In genomic region chrX:2608638-2609430, GRCh38 we compare ENCODE assay signal across 1 cellular context.
TF ChIP-seq lines count a peak whose summit lies in the region.

No MANE protein-coding gene starts in this region.

TF ChIP-seq in GM23338, 12 proteins besides CTCF, POLR2A, EP300 and RAD21 (continued from another document):
- TF ChIP-seq, protein P1, sequence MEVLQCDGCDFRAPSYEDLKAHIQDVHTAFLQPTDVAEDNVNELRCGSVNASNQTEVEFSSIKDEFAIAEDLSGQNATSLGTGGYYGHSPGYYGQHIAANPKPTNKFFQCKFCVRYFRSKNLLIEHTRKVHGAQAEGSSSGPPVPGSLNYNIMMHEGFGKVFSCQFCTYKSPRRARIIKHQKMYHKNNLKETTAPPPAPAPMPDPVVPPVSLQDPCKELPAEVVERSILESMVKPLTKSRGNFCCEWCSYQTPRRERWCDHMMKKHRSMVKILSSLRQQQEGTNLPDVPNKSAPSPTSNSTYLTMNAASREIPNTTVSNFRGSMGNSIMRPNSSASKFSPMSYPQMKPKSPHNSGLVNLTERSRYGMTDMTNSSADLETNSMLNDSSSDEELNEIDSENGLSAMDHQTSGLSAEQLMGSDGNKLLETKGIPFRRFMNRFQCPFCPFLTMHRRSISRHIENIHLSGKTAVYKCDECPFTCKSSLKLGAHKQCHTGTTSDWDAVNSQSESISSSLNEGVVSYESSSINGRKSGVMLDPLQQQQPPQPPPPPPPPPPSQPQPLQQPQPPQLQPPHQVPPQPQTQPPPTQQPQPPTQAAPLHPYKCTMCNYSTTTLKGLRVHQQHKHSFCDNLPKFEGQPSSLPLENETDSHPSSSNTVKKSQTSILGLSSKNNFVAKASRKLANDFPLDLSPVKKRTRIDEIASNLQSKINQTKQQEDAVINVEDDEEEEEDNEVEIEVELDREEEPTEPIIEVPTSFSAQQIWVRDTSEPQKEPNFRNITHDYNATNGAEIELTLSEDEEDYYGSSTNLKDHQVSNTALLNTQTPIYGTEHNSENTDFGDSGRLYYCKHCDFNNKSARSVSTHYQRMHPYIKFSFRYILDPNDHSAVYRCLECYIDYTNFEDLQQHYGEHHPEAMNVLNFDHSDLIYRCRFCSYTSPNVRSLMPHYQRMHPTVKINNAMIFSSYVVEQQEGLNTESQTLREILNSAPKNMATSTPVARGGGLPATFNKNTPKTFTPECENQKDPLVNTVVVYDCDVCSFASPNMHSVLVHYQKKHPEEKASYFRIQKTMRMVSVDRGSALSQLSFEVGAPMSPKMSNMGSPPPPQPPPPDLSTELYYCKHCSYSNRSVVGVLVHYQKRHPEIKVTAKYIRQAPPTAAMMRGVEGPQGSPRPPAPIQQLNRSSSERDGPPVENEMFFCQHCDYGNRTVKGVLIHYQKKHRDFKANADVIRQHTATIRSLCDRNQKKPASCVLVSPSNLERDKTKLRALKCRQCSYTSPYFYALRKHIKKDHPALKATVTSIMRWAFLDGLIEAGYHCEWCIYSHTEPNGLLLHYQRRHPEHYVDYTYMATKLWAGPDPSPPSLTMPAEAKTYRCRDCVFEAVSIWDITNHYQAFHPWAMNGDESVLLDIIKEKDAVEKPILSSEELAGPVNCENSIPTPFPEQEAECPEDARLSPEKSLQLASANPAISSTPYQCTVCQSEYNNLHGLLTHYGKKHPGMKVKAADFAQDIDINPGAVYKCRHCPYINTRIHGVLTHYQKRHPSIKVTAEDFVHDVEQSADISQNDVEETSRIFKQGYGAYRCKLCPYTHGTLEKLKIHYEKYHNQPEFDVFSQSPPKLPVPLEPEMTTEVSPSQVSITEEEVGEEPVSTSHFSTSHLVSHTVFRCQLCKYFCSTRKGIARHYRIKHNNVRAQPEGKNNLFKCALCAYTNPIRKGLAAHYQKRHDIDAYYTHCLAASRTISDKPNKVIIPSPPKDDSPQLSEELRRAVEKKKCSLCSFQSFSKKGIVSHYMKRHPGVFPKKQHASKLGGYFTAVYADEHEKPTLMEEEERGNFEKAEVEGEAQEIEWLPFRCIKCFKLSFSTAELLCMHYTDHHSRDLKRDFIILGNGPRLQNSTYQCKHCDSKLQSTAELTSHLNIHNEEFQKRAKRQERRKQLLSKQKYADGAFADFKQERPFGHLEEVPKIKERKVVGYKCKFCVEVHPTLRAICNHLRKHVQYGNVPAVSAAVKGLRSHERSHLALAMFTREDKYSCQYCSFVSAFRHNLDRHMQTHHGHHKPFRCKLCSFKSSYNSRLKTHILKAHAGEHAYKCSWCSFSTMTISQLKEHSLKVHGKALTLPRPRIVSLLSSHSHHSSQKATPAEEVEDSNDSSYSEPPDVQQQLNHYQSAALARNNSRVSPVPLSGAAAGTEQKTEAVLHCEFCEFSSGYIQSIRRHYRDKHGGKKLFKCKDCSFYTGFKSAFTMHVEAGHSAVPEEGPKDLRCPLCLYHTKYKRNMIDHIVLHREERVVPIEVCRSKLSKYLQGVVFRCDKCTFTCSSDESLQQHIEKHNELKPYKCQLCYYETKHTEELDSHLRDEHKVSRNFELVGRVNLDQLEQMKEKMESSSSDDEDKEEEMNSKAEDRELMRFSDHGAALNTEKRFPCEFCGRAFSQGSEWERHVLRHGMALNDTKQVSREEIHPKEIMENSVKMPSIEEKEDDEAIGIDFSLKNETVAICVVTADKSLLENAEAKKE (CRISPR knock-in tag; IDR thresholded peaks at IDR 0.05), result no peak
- TF ChIP-seq NANOG (IDR thresholded peaks at IDR 0.05; ENCODE audit: borderline replicate concordance) (no peak), CREB1 (CRISPR knock-in tag; IDR thresholded peaks at IDR 0.05; ENCODE audit: low read depth) (no peak), ZNF114 (CRISPR knock-in tag; IDR thresholded peaks at IDR 0.05) (no peak), EZH2phosphoT487 (IDR thresholded peaks at IDR 0.05; ENCODE audit: unreplicated experiment) (no peak)
- TF ChIP-seq, protein P2, sequence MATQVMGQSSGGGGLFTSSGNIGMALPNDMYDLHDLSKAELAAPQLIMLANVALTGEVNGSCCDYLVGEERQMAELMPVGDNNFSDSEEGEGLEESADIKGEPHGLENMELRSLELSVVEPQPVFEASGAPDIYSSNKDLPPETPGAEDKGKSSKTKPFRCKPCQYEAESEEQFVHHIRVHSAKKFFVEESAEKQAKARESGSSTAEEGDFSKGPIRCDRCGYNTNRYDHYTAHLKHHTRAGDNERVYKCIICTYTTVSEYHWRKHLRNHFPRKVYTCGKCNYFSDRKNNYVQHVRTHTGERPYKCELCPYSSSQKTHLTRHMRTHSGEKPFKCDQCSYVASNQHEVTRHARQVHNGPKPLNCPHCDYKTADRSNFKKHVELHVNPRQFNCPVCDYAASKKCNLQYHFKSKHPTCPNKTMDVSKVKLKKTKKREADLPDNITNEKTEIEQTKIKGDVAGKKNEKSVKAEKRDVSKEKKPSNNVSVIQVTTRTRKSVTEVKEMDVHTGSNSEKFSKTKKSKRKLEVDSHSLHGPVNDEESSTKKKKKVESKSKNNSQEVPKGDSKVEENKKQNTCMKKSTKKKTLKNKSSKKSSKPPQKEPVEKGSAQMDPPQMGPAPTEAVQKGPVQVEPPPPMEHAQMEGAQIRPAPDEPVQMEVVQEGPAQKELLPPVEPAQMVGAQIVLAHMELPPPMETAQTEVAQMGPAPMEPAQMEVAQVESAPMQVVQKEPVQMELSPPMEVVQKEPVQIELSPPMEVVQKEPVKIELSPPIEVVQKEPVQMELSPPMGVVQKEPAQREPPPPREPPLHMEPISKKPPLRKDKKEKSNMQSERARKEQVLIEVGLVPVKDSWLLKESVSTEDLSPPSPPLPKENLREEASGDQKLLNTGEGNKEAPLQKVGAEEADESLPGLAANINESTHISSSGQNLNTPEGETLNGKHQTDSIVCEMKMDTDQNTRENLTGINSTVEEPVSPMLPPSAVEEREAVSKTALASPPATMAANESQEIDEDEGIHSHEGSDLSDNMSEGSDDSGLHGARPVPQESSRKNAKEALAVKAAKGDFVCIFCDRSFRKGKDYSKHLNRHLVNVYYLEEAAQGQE (IDR thresholded peaks at IDR 0.05; ENCODE audit: unreplicated experiment), result no peak
